ENCODE assay signal across 8 cellular contexts in the genomic region with DNA sequence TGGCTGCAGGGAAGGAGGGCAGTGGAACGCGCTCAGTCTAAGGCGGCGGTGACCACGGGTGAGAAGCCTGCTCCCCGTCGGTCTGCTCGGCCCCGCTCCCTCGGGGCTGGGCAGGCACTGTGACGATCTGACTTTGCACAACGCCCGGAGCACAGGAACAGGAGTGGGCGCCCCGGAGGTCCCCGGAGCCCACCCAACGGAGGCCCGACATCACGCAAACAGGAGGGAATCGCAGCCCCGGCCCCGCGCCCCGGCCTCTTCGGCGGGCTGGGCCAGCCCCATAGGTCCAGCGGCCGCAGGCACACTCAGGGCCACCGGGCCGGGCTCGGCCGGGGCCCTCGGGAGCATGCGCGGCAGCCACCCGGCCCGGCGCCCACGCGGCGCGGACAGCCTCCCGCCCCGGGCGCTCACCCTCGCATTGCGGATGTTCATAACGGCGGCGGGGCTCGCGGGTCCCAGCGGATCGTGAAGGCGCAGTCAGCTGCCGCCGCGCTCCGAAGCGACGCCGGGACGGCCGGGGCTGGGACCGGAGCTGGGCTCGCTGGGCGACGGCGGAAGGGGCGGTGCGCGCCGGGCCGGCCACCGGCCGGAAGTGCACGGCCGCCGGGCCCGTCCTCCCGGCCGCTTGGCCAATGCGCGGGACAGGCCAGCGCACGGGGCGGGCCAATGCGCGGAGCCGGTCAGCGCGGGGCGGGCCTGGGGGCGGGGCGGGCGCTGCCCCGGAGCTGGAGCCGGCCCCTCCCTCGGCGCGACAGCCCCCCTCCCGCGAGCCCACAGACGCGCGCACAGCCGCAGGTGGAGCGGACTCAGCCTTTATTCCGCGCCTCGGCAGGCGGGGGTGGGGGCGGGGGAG. TPM values are rescaled to one million over a fixed set of nuclear protein-coding genes. Genes with fewer than 3 reads are reported as not detected.
DNase-seq lines count a peak whose midpoint lies in the region; ATAC-seq and TF ChIP-seq lines count a peak whose summit lies in the region.

A gene (minus strand): TSS at position 565 of the 853 bp plus-strand sequence. CDS start 133 bp downstream, at position 432.

- H3K9me3 ChIP-seq in BE2C, result no peaks in the 10 kb centered on the region

- TF ChIP-seq CTCF in BE2C (IDR thresholded peaks at IDR 0.05; ENCODE audit: low read depth, low read length), result no peak

- POLR2A ChIA-PET in activated CD4-positive, alpha-beta memory T cell treated with anti-CD3 and anti-CD28 coated beads for 36 hours (lab: Charles Lee), result interaction anchor here (2.0 kb wide), 1 partner anchor 9 kb away, joined by 7 read pairs; a partner anchor contains a TSS

- peak within 1 kb of the TSS; percentile 88 for H3K4me3 Mint-ChIP-seq in activated CD4-positive, alpha-beta memory T cell treated with anti-CD3 and anti-CD28 coated beads for 36 hours
- peak within 1 kb of the TSS; percentile 82 to 83 for H3K4me3 Mint-ChIP-seq in effector memory CD8-positive, alpha-beta T cell

- peak within 1 kb of the TSS; percentile 74 for H3K27ac Mint-ChIP-seq in activated CD4-positive, alpha-beta memory T cell treated with anti-CD3 and anti-CD28 coated beads for 36 hours
- H3K27ac Mint-ChIP-seq in effector memory CD8-positive, alpha-beta T cell, result peak within 1 kb of the TSS; percentile 41 to 65

- peak within 1 kb of the TSS; percentile 75 for H3K4me3 ChIP-seq in BE2C (ENCODE audit: low read depth, low read length)

- peaks cover 32% of the 10 kb centered on the region for H3K4me1 Mint-ChIP-seq in activated CD4-positive, alpha-beta memory T cell treated with anti-CD3 and anti-CD28 coated beads for 36 hours (ENCODE audit: low read depth)
- peaks cover 10 to 11% of the 10 kb centered on the region in 2 donors for H3K4me1 Mint-ChIP-seq in effector memory CD8-positive, alpha-beta T cell (ENCODE audit: low read depth in 2 of 2)

- no peaks in the 10 kb centered on the region; the same call in 1 of the 2 replicates for H3K4me1 ChIP-seq in BE2C

- in situ Hi-C loops in GM18951 (cut with MboI; ENCODE audit: low sequenced_read_pairs, unreplicated experiment), result no loop called here

- TF ChIP-seq POLR2A in GM18951 (IDR thresholded peaks at IDR 0.05; ENCODE audit: extremely low read depth, insufficient read depth, insufficient read length), result peak; percentile 73

- peak; percentile 84 for DNase-seq in BE2C
- DNase-seq in NCI-H446 treated with DMSO at 0.1 percent for 48 hours (lab: John Stamatoyannopoulos, UW), result peak; percentile 17
- DNase-seq in activated CD4-positive, alpha-beta memory T cell treated with anti-CD3 and anti-CD28 coated beads for 36 hours, result peak; percentile 73
- DNase-seq in effector memory CD8-positive, alpha-beta T cell, result peak in 2 of 3 experiments; percentile 22 to 31
- DNase-seq in lung microvascular endothelial cell (ENCODE audit: low read depth in 2 of 2), result peak; percentile 79 to 87
- peak; percentile 44 to 65 for DNase-seq in stimulated activated CD8-positive, alpha-beta memory T cell treated with anti-CD3 and anti-CD28 coated beads, Interleukin-2, amount 100 ng/mL, for 48 hours (ENCODE audit: low read depth in 2 of 2)

- no peaks in the 10 kb centered on the region for H3K27me3 Mint-ChIP-seq in activated CD4-positive, alpha-beta memory T cell treated with anti-CD3 and anti-CD28 coated beads for 36 hours
- H3K27me3 Mint-ChIP-seq in effector memory CD8-positive, alpha-beta T cell, result no peaks in the 10 kb centered on the region

- peaks cover 7% of the 10 kb centered on the region for H3K36me3 Mint-ChIP-seq in activated CD4-positive, alpha-beta memory T cell treated with anti-CD3 and anti-CD28 coated beads for 36 hours
- H3K36me3 Mint-ChIP-seq in effector memory CD8-positive, alpha-beta T cell (ENCODE audit: insufficient read depth), result peaks cover 12% of the 10 kb centered on the region

- no peaks in the 10 kb centered on the region for H3K9me3 Mint-ChIP-seq in activated CD4-positive, alpha-beta memory T cell treated with anti-CD3 and anti-CD28 coated beads for 36 hours
- H3K9me3 Mint-ChIP-seq in effector memory CD8-positive, alpha-beta T cell, result no peaks in the 10 kb centered on the region

- peak; percentile 87 for ATAC-seq in HG03108 (IDR thresholded peaks at IDR 0.05; ENCODE audit: unreplicated experiment)
- ATAC-seq in effector memory CD8-positive, alpha-beta T cell (replicated peaks), result peak; percentile 78

- CTCF ChIA-PET in activated CD4-positive, alpha-beta memory T cell treated with anti-CD3 and anti-CD28 coated beads for 36 hours (lab: Charles Lee), result interaction anchor here (1.3 to 13.4 kb wide), 3 partner anchors 9 to 12 kb away, joined by 3 to 93 read pairs (median 11); a partner anchor contains a TSS

- H3K27me3 ChIP-seq in BE2C, result no peaks in the 10 kb centered on the region

- intact Hi-C loops in activated CD4-positive, alpha-beta memory T cell treated with anti-CD3 and anti-CD28 coated beads for 36 hours (cut with micrococcal nuclease), result loop anchor here (1.0 to 10.0 kb wide), 2 partner anchors 13 to 460 kb away; a partner anchor contains a TSS

- H3K36me3 ChIP-seq in BE2C, result peaks cover 27% of the 10 kb centered on the region

RNA-seq across cellular contexts. Expression of the gene that starts here (rescaled TPM):
- polyA plus RNA-seq in BE2C (2012; ENCODE audit: insufficient read depth, insufficient read length, low read depth), result 597 TPM
- 100 to 1,000 TPM; 106 to 115 TPM for total RNA-seq in activated CD4-positive, alpha-beta memory T cell treated with anti-CD3 and anti-CD28 coated beads for 36 hours
- total RNA-seq in lung microvascular endothelial cell, result 41.3 and 43.2 TPM in 2 replicates

Comparison
In these comparisons a context has a peak if more than half of its experiments do, and no peak if none do; other contexts are left out.
1. Peak in every context shown above with its lines: DNase-seq, ATAC-seq and H3K4me3 ChIP-seq.
2. DNase-seq: peak in every context shown above with its lines; median percentile 84 in BE2C; 83 in lung microvascular endothelial cell; 73 in activated CD4-positive, alpha-beta memory T cell treated with anti-CD3 and anti-CD28 coated beads for 36 hours; 54 in stimulated activated CD8-positive, alpha-beta memory T cell treated with anti-CD3 and anti-CD28 coated beads, Interleukin-2, amount 100 ng/mL, for 48 hours; 26 in effector memory CD8-positive, alpha-beta T cell; 17 in NCI-H446 treated with DMSO at 0.1 percent for 48 hours.